Comparison of ENCODE assay signal across 8 cellular contexts in genomic region chr22:35648066-35649025, GRCh38. TPM values are rescaled to one million over a fixed set of nuclear protein-coding genes. Genes with fewer than 3 reads are reported as not detected.
DNase-seq lines count a peak whose midpoint lies in the region; ATAC-seq lines count a peak whose summit lies in the region.

Gene APOL6, plus strand, starts transcription at chr22:35648446. Its CDS starts 7,980 bp downstream, at chr22:35656426.

- peaks cover 3% of the 10 kb centered on the region for H3K9me3 Mint-ChIP-seq in activated CD4-positive, alpha-beta memory T cell treated with anti-CD3 and anti-CD28 coated beads, Interleukin-2, amount 10 ng/mL, durations not matched to agents 7 days and 5 days
- no peaks in the 10 kb centered on the region for H3K9me3 Mint-ChIP-seq in effector memory CD8-positive, alpha-beta T cell
- H3K9me3 Mint-ChIP-seq in stimulated activated naive B cell treated with anti-CD40 and anti-IgM and Interleukin-4, amounts not matched to agents 10 μg/mL and 1 μg/mL and 100 μg/mL, for 72 hours: no peaks in the 10 kb centered on the region

- H3K27me3 ChIP-seq in mononuclear cell (ENCODE audit: insufficient read depth, low read length): no peaks in the 10 kb centered on the region

- DNase-seq in CD1c-positive myeloid dendritic cell (ENCODE audit: extremely low spot score) (peak; percentile 85), NCI-H2196 (lab: John Stamatoyannopoulos, UW; ENCODE audit: unreplicated experiment) (peak; percentile 28), HK-2 (ENCODE audit: unreplicated experiment) (no peak)
- peak; percentile 74 for DNase-seq in activated CD4-positive, alpha-beta memory T cell treated with anti-CD3 and anti-CD28 coated beads, Interleukin-2, amount 10 ng/mL, durations not matched to agents 7 days and 5 days
- peak; percentile 44 to 71 (median 44) for DNase-seq in effector memory CD8-positive, alpha-beta T cell
- DNase-seq in stimulated activated naive B cell treated with anti-CD40 and anti-IgM and Interleukin-4, amounts not matched to agents 10 μg/mL and 1 μg/mL and 100 μg/mL, for 72 hours: no peak

- H3K36me3 Mint-ChIP-seq in activated CD4-positive, alpha-beta memory T cell treated with anti-CD3 and anti-CD28 coated beads, Interleukin-2, amount 10 ng/mL, durations not matched to agents 7 days and 5 days (ENCODE audit: low read depth): peaks cover 45% of the 10 kb centered on the region
- peaks cover 24% of the 10 kb centered on the region for H3K36me3 Mint-ChIP-seq in effector memory CD8-positive, alpha-beta T cell (ENCODE audit: insufficient read depth)
- no peaks in the 10 kb centered on the region for H3K36me3 Mint-ChIP-seq in stimulated activated naive B cell treated with anti-CD40 and anti-IgM and Interleukin-4, amounts not matched to agents 10 μg/mL and 1 μg/mL and 100 μg/mL, for 72 hours

- H3K27me3 Mint-ChIP-seq in activated CD4-positive, alpha-beta memory T cell treated with anti-CD3 and anti-CD28 coated beads, Interleukin-2, amount 10 ng/mL, durations not matched to agents 7 days and 5 days: no peaks in the 10 kb centered on the region
- no peaks in the 10 kb centered on the region for H3K27me3 Mint-ChIP-seq in effector memory CD8-positive, alpha-beta T cell
- H3K27me3 Mint-ChIP-seq in stimulated activated naive B cell treated with anti-CD40 and anti-IgM and Interleukin-4, amounts not matched to agents 10 μg/mL and 1 μg/mL and 100 μg/mL, for 72 hours: no peaks in the 10 kb centered on the region

- peaks cover 43% of the 10 kb centered on the region for H3K4me1 ChIP-seq in mononuclear cell (ENCODE audit: insufficient read depth, low read length)

- H3K4me3 Mint-ChIP-seq in activated CD4-positive, alpha-beta memory T cell treated with anti-CD3 and anti-CD28 coated beads, Interleukin-2, amount 10 ng/mL, durations not matched to agents 7 days and 5 days: peak within 1 kb of the TSS; percentile 100
- H3K4me3 Mint-ChIP-seq in effector memory CD8-positive, alpha-beta T cell: peak within 1 kb of the TSS; percentile 95 to 98
- peak within 1 kb of the TSS; percentile 96 to 98 for H3K4me3 Mint-ChIP-seq in stimulated activated naive B cell treated with anti-CD40 and anti-IgM and Interleukin-4, amounts not matched to agents 10 μg/mL and 1 μg/mL and 100 μg/mL, for 72 hours

- peak within 1 kb of the TSS; percentile 98 for H3K4me3 ChIP-seq in mononuclear cell (ENCODE audit: low read length)

- H3K4me1 Mint-ChIP-seq in activated CD4-positive, alpha-beta memory T cell treated with anti-CD3 and anti-CD28 coated beads, Interleukin-2, amount 10 ng/mL, durations not matched to agents 7 days and 5 days: peaks cover 40% of the 10 kb centered on the region
- peaks cover 27 to 37% of the 10 kb centered on the region in 2 donors for H3K4me1 Mint-ChIP-seq in effector memory CD8-positive, alpha-beta T cell (ENCODE audit: low read depth in 2 of 2)
- peaks cover 19 to 29% of the 10 kb centered on the region in 2 donors for H3K4me1 Mint-ChIP-seq in stimulated activated naive B cell treated with anti-CD40 and anti-IgM and Interleukin-4, amounts not matched to agents 10 μg/mL and 1 μg/mL and 100 μg/mL, for 72 hours

- CTCF ChIA-PET in activated CD4-positive, alpha-beta memory T cell treated with anti-CD3 and anti-CD28 coated beads, Interleukin-2, amount 10 ng/mL, durations not matched to agents 7 days and 5 days (lab: Charles Lee): interaction anchor here (0.6 to 2.3 kb wide), 9 partner anchors 13 to 418 kb away, joined by 3 to 6 read pairs (median 3); no protein-coding TSS in a partner anchor

- peak within 1 kb of the TSS; percentile 100 for H3K27ac Mint-ChIP-seq in activated CD4-positive, alpha-beta memory T cell treated with anti-CD3 and anti-CD28 coated beads, Interleukin-2, amount 10 ng/mL, durations not matched to agents 7 days and 5 days
- peak within 1 kb of the TSS; percentile 99 for H3K27ac Mint-ChIP-seq in effector memory CD8-positive, alpha-beta T cell
- peak within 1 kb of the TSS; percentile 98 for H3K27ac Mint-ChIP-seq in stimulated activated naive B cell treated with anti-CD40 and anti-IgM and Interleukin-4, amounts not matched to agents 10 μg/mL and 1 μg/mL and 100 μg/mL, for 72 hours

- H3K9me3 ChIP-seq in mononuclear cell (ENCODE audit: low read depth, low read length): no peaks in the 10 kb centered on the region

- POLR2A ChIA-PET in activated CD4-positive, alpha-beta memory T cell treated with anti-CD3 and anti-CD28 coated beads, Interleukin-2, amount 10 ng/mL, durations not matched to agents 7 days and 5 days (lab: Charles Lee): interaction anchor here (0.6 to 4.2 kb wide), 30 partner anchors 9 to 731 kb away, joined by 3 to 92 read pairs (median 4); partner anchors contain the start of genes APOL2, APOL3, HMGXB4 and TOM1

- ATAC-seq in GM21423 (IDR thresholded peaks at IDR 0.05; ENCODE audit: unreplicated experiment): peak; percentile 53
- peak; percentile 80 for ATAC-seq in effector memory CD8-positive, alpha-beta T cell (replicated peaks)
- peak; percentile 83 for ATAC-seq in stimulated activated naive B cell treated with anti-CD40 and anti-IgM and Interleukin-4, amounts not matched to agents 10 μg/mL and 1 μg/mL and 100 μg/mL, for 72 hours (replicated peaks)

RNA-seq across cellular contexts. Expression of gene APOL6, which starts in this region (rescaled TPM):
- 10 to 100 TPM; 72.4 to 75.6 TPM for total RNA-seq in activated CD4-positive, alpha-beta memory T cell treated with anti-CD3 and anti-CD28 coated beads, Interleukin-2, amount 10 ng/mL, durations not matched to agents 7 days and 5 days
- total RNA-seq in mononuclear cell: 54.4 TPM

Comparison
In these comparisons a context has a peak if more than half of its experiments do, and no peak if none do; other contexts are left out.
1. DNase-seq: peak in CD1c-positive myeloid dendritic cell (single experiment), NCI-H2196 (single experiment), activated CD4-positive, alpha-beta memory T cell treated with anti-CD3 and anti-CD28 coated beads, Interleukin-2, amount 10 ng/mL, durations not matched to agents 7 days and 5 days (single experiment) and effector memory CD8-positive, alpha-beta T cell (3 of 3); none in stimulated activated naive B cell treated with anti-CD40 and anti-IgM and Interleukin-4, amounts not matched to agents 10 μg/mL and 1 μg/mL and 100 μg/mL, for 72 hours (single experiment) and HK-2 (single experiment).
2. Peak in every context shown above with its lines, with median percentiles within 50 percentile points of each other: ATAC-seq, H3K27ac Mint-ChIP-seq and H3K4me3 Mint-ChIP-seq.